Comparison of ENCODE assay signal across 14 cellular contexts in the genomic region with DNA sequence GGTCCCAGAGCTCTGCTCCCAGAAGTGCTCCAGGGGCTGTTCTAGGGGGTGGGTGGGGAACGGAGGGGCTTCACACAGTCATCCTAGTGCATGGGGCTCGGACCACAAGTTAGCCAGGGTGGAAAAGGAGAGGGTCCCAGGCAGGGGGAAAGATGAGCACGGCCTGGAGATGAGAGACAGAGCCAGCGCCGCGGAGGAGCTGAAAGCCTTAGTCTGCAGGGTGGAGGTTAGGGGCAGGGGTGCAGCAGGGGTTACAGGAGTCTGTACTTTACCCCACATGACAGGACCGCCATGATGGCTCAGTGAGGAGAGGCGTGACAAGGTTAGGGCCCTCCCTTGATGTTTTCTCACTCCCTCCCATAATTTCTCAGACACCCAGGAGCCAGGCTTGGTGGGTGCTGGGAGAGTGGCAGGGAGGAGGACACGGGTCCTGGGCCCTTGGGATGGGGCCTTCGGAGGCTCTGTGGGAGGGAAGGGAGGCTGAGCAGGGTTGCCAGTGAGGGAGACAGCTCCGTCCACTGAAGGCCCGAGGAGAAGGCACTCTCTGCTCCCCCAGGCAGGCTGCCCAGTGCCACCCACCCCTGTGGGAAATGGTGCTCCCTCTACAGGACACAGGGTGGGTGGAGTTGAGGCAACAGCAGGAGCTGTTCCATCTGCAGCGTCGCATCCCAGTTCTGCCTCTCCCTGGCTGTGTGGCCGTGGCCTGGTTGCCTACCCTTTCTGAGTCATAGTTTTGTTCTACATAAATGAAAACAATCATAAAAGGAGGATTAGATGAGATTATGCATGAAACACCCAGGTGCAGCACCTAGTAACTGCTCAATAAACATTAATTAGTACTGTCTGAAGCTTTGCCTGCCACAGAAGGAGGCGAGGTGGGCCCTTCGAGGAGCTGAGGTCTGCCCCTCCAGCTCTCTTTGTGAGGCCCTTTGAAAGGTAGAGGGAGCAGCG.
DNase-seq lines count a peak whose midpoint lies in the region; ATAC-seq and TF ChIP-seq lines count a peak whose summit lies in the region.
"Had no signal": no experiment of that assay in that cellular context is flagged by ENCODE, and none has a peak within 500 bp of the region (broad histone marks: within the 10 kb centered on the region; RNA-seq: fewer than 3 reads in every experiment).

No MANE protein-coding gene starts in this region.

- no TSS peak for BruUV-seq in OCI-LY7 (replicated peaks; lab: Mats Ljungman, UMichigan)

- no peak for TF ChIP-seq EP300 in sigmoid colon (IDR thresholded peaks at IDR 0.05)

- CTCF ChIA-PET in OCI-LY7 (lab: Charles Lee; ENCODE audit: unreplicated experiment) = interaction anchor here (0.6 kb wide), 1 partner anchor 773 kb away, joined by 3 read pairs; a partner anchor contains a TSS

- POLR2A ChIA-PET in OCI-LY7 (lab: Charles Lee) = interaction anchor here (0.8 kb wide), 1 partner anchor 559 kb away, joined by 3 read pairs; no protein-coding TSS in a partner anchor

- no peaks in the 10 kb centered on the region for H3K36me3 ChIP-seq in cardiac muscle cell
- H3K36me3 ChIP-seq in OCI-LY7 (ENCODE audit: insufficient read depth, low read length) = no peaks in the 10 kb centered on the region
- H3K36me3 ChIP-seq in sigmoid colon = no peaks in the 10 kb centered on the region
- H3K36me3 ChIP-seq: left lung had no signal

- no peaks in the 10 kb centered on the region for H3K9me3 ChIP-seq in cardiac muscle cell (ENCODE audit: low read depth)
- H3K9me3 ChIP-seq in OCI-LY7 (ENCODE audit: low read length) = no peaks in the 10 kb centered on the region
- no peaks in the 10 kb centered on the region for H3K9me3 ChIP-seq in sigmoid colon
- H3K9me3 ChIP-seq: left lung had no signal

- H4K20me1 ChIP-seq in OCI-LY7 (ENCODE audit: insufficient read depth, low read length) = no peaks in the 10 kb centered on the region

- H3K4me1 ChIP-seq in cardiac muscle cell (ENCODE audit: low read depth) (no peaks in the 10 kb centered on the region), OCI-LY7 (ENCODE audit: insufficient read depth, low read length, poor library complexity, severe bottlenecking) (no peaks in the 10 kb centered on the region), sigmoid colon (no peaks in the 10 kb centered on the region)
- H3K4me1 ChIP-seq: left lung had no signal

- no peak overlapping the region for H2AFZ ChIP-seq in OCI-LY7 (ENCODE audit: low read length)

- TF ChIP-seq CTCF in cardiac muscle cell (IDR thresholded peaks at IDR 0.05; ENCODE audit: low read depth, low read length) = peak; percentile 27
- 0 out of 2 replicates have a peak, but pooled peaks have one; percentile 41 for TF ChIP-seq CTCF in OCI-LY7 (conservative IDR thresholded peaks at IDR 0.05; ENCODE audit: low read length)
- peak; percentile 17 for TF ChIP-seq CTCF in fibroblast of pulmonary artery (IDR thresholded peaks at IDR 0.05; ENCODE audit: low read length, missing control alignments)
- TF ChIP-seq CTCF in sigmoid colon (IDR thresholded peaks at IDR 0.05) = no peak

- DNase-seq in cardiac muscle cell (ENCODE audit: low read depth in 1 of 2, low spot score in 1 of 2) = no peak
- DNase-seq in left cardiac atrium = no peak
- no peak for DNase-seq in OCI-LY7 (ENCODE audit: low spot score)
- DNase-seq in fibroblast of pulmonary artery (ENCODE audit: low read depth) = no peak
- peak; percentile 39 for DNase-seq in sigmoid colon
- no peak for DNase-seq in effector CD8-positive, alpha-beta T cell (lab: John Stamatoyannopoulos, UW)
- DNase-seq in NCI-H128 (lab: John Stamatoyannopoulos, UW; ENCODE audit: unreplicated experiment) = no peak
- DNase-seq: amniotic stem cell; effector memory CD4-positive, alpha-beta T cell; NCI-H226; occipital lobe; SHP77 had no signal

- no peak for TF ChIP-seq POLR2A in sigmoid colon (IDR thresholded peaks at IDR 0.05)

- intact Hi-C loops in left cardiac atrium (cut with DNase I) (no loop called here), OCI-LY7 (cut with micrococcal nuclease; ENCODE audit: unreplicated experiment) (no loop called here), sigmoid colon (cut with DNase I) (no loop called here)

- WGBS in sigmoid colon, 2 donors = 85 to 86% methylated on average over 18 of the region's 18 CpGs

- H3K79me2 ChIP-seq in OCI-LY7 (ENCODE audit: insufficient read depth, low read depth, low read length) = no peaks in the 10 kb centered on the region

- no peaks in the 10 kb centered on the region for H3K27me3 ChIP-seq in cardiac muscle cell
- H3K27me3 ChIP-seq in sigmoid colon = no peaks in the 10 kb centered on the region
- H3K27me3 ChIP-seq: left lung had no signal

- H3K27ac ChIP-seq in cardiac muscle cell (no peak overlapping the region), OCI-LY7 (ENCODE audit: low read depth, low read length, poor library complexity, severe bottlenecking) (no peak overlapping the region), sigmoid colon (no peak overlapping the region)
- H3K27ac ChIP-seq: left lung had no signal

- no peak overlapping the region for H3K4me2 ChIP-seq in OCI-LY7 (ENCODE audit: low read length)

- H3K9me2 ChIP-seq in OCI-LY7 (ENCODE audit: insufficient read depth, low read length) = no peaks in the 10 kb centered on the region

- H3K4me3 ChIP-seq in cardiac muscle cell (no peak overlapping the region), OCI-LY7 (ENCODE audit: low read depth, low read length, poor library complexity, severe bottlenecking) (no peak overlapping the region), fibroblast of pulmonary artery (replicated peaks; ENCODE audit: low read depth, low read length) (no peak overlapping the region), sigmoid colon (no peak overlapping the region)
- H3K4me3 ChIP-seq: left lung had no signal

- ATAC-seq in left cardiac atrium (no peak), HG03442 (IDR thresholded peaks at IDR 0.05; ENCODE audit: unreplicated experiment) (no peak)
- ATAC-seq: left lung had no signal

Comparison
In these comparisons a context has a peak if more than half of its experiments do, and no peak if none do; other contexts are left out.
1. CTCF ChIP-seq: peak in cardiac muscle cell (single experiment), OCI-LY7 (single experiment) and fibroblast of pulmonary artery (single experiment); none in sigmoid colon (0 of 4).